Comparison of ENCODE assay signal across 20 cellular contexts in the genomic region with DNA sequence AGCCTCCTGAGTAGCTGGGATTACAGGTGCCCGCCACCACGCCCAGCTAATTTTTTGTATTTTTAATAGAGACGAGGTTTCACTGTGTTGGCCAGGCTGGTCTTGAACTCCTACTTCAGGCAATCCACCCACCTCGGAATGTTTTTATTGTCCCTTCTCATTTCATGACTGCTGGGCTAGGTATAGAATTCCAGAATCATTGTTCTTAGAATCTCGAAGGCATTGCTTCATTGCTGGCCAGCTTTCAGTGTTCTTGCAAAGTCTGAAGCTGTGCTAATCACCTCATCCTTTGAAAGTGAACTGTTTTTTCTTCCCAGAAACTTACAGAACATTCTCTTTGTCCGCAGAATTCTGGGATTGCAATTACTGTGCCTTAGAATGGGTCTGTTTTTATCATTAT. TPM values are rescaled to one million over a fixed set of nuclear protein-coding genes. Genes with fewer than 3 reads are reported as not detected.
DNase-seq lines count a peak whose midpoint lies in the region; TF ChIP-seq lines count a peak whose summit lies in the region.
"Had no signal": no experiment of that assay in that cellular context is flagged by ENCODE, and none has a peak within 500 bp of the region (broad histone marks: within the 10 kb centered on the region; RNA-seq: fewer than 3 reads in every experiment).

No MANE protein-coding gene starts in this region.

- CTCF ChIA-PET in activated CD4-positive, alpha-beta memory T cell treated with anti-CD3 and anti-CD28 coated beads for 36 hours (lab: Charles Lee) = interaction anchor here (1.1 to 2.2 kb wide), 5 partner anchors 11 to 48 kb away, joined by 3 to 7 read pairs (median 4); no protein-coding TSS in a partner anchor
- CTCF ChIA-PET in activated CD4-positive, alpha-beta memory T cell treated with anti-CD3 and anti-CD28 coated beads, Interleukin-2, amount 10 ng/mL, durations not matched to agents 7 days and 5 days (lab: Charles Lee) = interaction anchor here (0.7 to 1.3 kb wide), 4 partner anchors 11 to 1075 kb away, joined by 3 read pairs; no protein-coding TSS in a partner anchor

- peaks cover 43% of the 10 kb centered on the region for H3K4me1 ChIP-seq in ACC112 (ENCODE audit: control insufficient read depth, insufficient read depth, low read length, unreplicated experiment)
- peaks cover 10 to 21% of the 10 kb centered on the region in 2 donors for H3K4me1 ChIP-seq in ascending aorta

- H2AFZ ChIP-seq in ACC112 (ENCODE audit: low read length, unreplicated experiment) = no peak overlapping the region
- H2AFZ ChIP-seq: parathyroid adenoma had no signal

- H3K27me3 Mint-ChIP-seq in activated CD4-positive, alpha-beta memory T cell treated with anti-CD3 and anti-CD28 coated beads for 36 hours = no peaks in the 10 kb centered on the region
- H3K27me3 Mint-ChIP-seq in activated CD4-positive, alpha-beta memory T cell treated with anti-CD3 and anti-CD28 coated beads, Interleukin-2, amount 10 ng/mL, durations not matched to agents 7 days and 5 days = no peaks in the 10 kb centered on the region
- H3K27me3 Mint-ChIP-seq: activated naive CD4-positive, alpha-beta T cell treated with anti-CD3 and anti-CD28 coated beads, Interleukin-2, amount 10 ng/mL, durations not matched to agents 7 days and 5 days; naive B cell had no signal

- H3K9me3 ChIP-seq in SK-N-MC (ENCODE audit: low read depth, low read length) (no peaks in the 10 kb centered on the region), ascending aorta (no peaks in the 10 kb centered on the region)
- H3K9me3 ChIP-seq: body of pancreas, right lobe of liver had no signal

- intact Hi-C loops in activated CD4-positive, alpha-beta memory T cell treated with anti-CD3 and anti-CD28 coated beads for 36 hours (cut with micrococcal nuclease) = no loop called here
- intact Hi-C loops in ascending aorta (cut with DNase I) = no loop called here

- POLR2A ChIA-PET in activated CD4-positive, alpha-beta memory T cell treated with anti-CD3 and anti-CD28 coated beads for 36 hours (lab: Charles Lee) = interaction anchor here (7.2 kb wide), 1 partner anchor 11 kb away, joined by 56 read pairs; no protein-coding TSS in a partner anchor
- POLR2A ChIA-PET in activated CD4-positive, alpha-beta memory T cell treated with anti-CD3 and anti-CD28 coated beads, Interleukin-2, amount 10 ng/mL, durations not matched to agents 7 days and 5 days (lab: Charles Lee) = interaction anchor here (1.3 kb wide), 1 partner anchor 49 kb away, joined by 3 read pairs; a partner anchor contains a TSS

- H3K4me1 Mint-ChIP-seq in activated CD4-positive, alpha-beta memory T cell treated with anti-CD3 and anti-CD28 coated beads for 36 hours (ENCODE audit: low read depth) = peaks cover 75% of the 10 kb centered on the region
- H3K4me1 Mint-ChIP-seq in activated CD4-positive, alpha-beta memory T cell treated with anti-CD3 and anti-CD28 coated beads, Interleukin-2, amount 10 ng/mL, durations not matched to agents 7 days and 5 days = peaks cover 54% of the 10 kb centered on the region

- no peaks in the 10 kb centered on the region for H3K9me3 Mint-ChIP-seq in activated CD4-positive, alpha-beta memory T cell treated with anti-CD3 and anti-CD28 coated beads for 36 hours
- no peaks in the 10 kb centered on the region for H3K9me3 Mint-ChIP-seq in activated CD4-positive, alpha-beta memory T cell treated with anti-CD3 and anti-CD28 coated beads, Interleukin-2, amount 10 ng/mL, durations not matched to agents 7 days and 5 days
- H3K9me3 Mint-ChIP-seq: activated naive CD4-positive, alpha-beta T cell treated with anti-CD3 and anti-CD28 coated beads, Interleukin-2, amount 10 ng/mL, durations not matched to agents 7 days and 5 days had no signal

- peak overlapping the region; percentile 90 for H3K27ac ChIP-seq in ACC112 (ENCODE audit: low read depth, low read length)
- H3K27ac ChIP-seq in SK-N-MC = peak overlapping the region; percentile 20; the same call in 1 of the 2 replicates
- no peak overlapping the region for H3K27ac ChIP-seq in substantia nigra (ENCODE audit: low read depth, low read length, poor library complexity, severe bottlenecking)
- no peak overlapping the region for H3K27ac ChIP-seq in ascending aorta
- H3K27ac ChIP-seq: BLaER1, body of pancreas, coronary artery, parathyroid adenoma, right lobe of liver had no signal

- peaks cover 56% of the 10 kb centered on the region for H3K36me3 Mint-ChIP-seq in activated CD4-positive, alpha-beta memory T cell treated with anti-CD3 and anti-CD28 coated beads for 36 hours
- peaks cover 60% of the 10 kb centered on the region for H3K36me3 Mint-ChIP-seq in activated CD4-positive, alpha-beta memory T cell treated with anti-CD3 and anti-CD28 coated beads, Interleukin-2, amount 10 ng/mL, durations not matched to agents 7 days and 5 days (ENCODE audit: low read depth)

- no peaks in the 10 kb centered on the region for H3K27me3 ChIP-seq in ACC112 (ENCODE audit: insufficient read depth, low read length)
- no peaks in the 10 kb centered on the region for H3K27me3 ChIP-seq in ascending aorta
- H3K27me3 ChIP-seq: BLaER1, body of pancreas, right lobe of liver had no signal

- H3K4me3 ChIP-seq in ACC112 (ENCODE audit: low read depth, low read length) (no peak overlapping the region), SK-N-MC (no peak overlapping the region), fibroblast of pulmonary artery (replicated peaks; ENCODE audit: low read depth, low read length) (no peak overlapping the region), ascending aorta (no peak overlapping the region)
- H3K4me3 ChIP-seq: BLaER1, body of pancreas, coronary artery, GM12878, right lobe of liver had no signal

- no peak for DNase-seq in activated CD4-positive, alpha-beta memory T cell treated with anti-CD3 and anti-CD28 coated beads for 36 hours
- DNase-seq in activated CD4-positive, alpha-beta memory T cell treated with anti-CD3 and anti-CD28 coated beads, Interleukin-2, amount 10 ng/mL, durations not matched to agents 7 days and 5 days = no peak
- DNase-seq in SK-N-MC (ENCODE audit: low read depth, low spot score) (no peak), fibroblast of pulmonary artery (ENCODE audit: low read depth) (peak; percentile 53), substantia nigra (lab: John Stamatoyannopoulos, UW) (no peak), ascending aorta (ENCODE audit: low spot score in 2 of 2) (no peak), cerebellum (ENCODE audit: low spot score) (no peak)
- DNase-seq: activated naive CD4-positive, alpha-beta T cell treated with anti-CD3 and anti-CD28 coated beads, Interleukin-2, amount 10 ng/mL, durations not matched to agents 7 days and 5 days; body of pancreas; DND-41; Karpas-422; naive B cell; NCI-H187 treated with DMSO at 0.1 percent for 48 hours; NCI-H526 treated with DMSO at 0.1 percent for 48 hours; right lobe of liver had no signal

- H3K9ac ChIP-seq in SK-N-MC (ENCODE audit: insufficient read length) = no peak overlapping the region
- H3K9ac ChIP-seq: BLaER1, parathyroid adenoma had no signal

- peak overlapping the region; percentile 50 for H3K4me3 Mint-ChIP-seq in activated CD4-positive, alpha-beta memory T cell treated with anti-CD3 and anti-CD28 coated beads for 36 hours
- no peak overlapping the region for H3K4me3 Mint-ChIP-seq in activated CD4-positive, alpha-beta memory T cell treated with anti-CD3 and anti-CD28 coated beads, Interleukin-2, amount 10 ng/mL, durations not matched to agents 7 days and 5 days
- H3K4me3 Mint-ChIP-seq: activated naive CD4-positive, alpha-beta T cell treated with anti-CD3 and anti-CD28 coated beads, Interleukin-2, amount 10 ng/mL, durations not matched to agents 7 days and 5 days had no signal

- H3K79me2 ChIP-seq in ACC112 (ENCODE audit: control insufficient read depth, insufficient read depth, low read length, unreplicated experiment) = peaks cover 58% of the 10 kb centered on the region

- peak overlapping the region; percentile 97 for H3K27ac Mint-ChIP-seq in activated CD4-positive, alpha-beta memory T cell treated with anti-CD3 and anti-CD28 coated beads for 36 hours
- H3K27ac Mint-ChIP-seq in activated CD4-positive, alpha-beta memory T cell treated with anti-CD3 and anti-CD28 coated beads, Interleukin-2, amount 10 ng/mL, durations not matched to agents 7 days and 5 days = no peak overlapping the region
- H3K27ac Mint-ChIP-seq: activated naive CD4-positive, alpha-beta T cell treated with anti-CD3 and anti-CD28 coated beads, Interleukin-2, amount 10 ng/mL, durations not matched to agents 7 days and 5 days had no signal

- H3K36me3 ChIP-seq in ACC112 (ENCODE audit: insufficient read depth, low read length) = peaks cover 27% of the 10 kb centered on the region
- peaks cover 21% of the 10 kb centered on the region for H3K36me3 ChIP-seq in SK-N-MC (ENCODE audit: insufficient read depth, low read length)
- peaks cover 0 to 10% of the 10 kb centered on the region in 2 donors for H3K36me3 ChIP-seq in ascending aorta
- H3K36me3 ChIP-seq: right lobe of liver had no signal

- TF ChIP-seq CTCF in fibroblast of pulmonary artery (IDR thresholded peaks at IDR 0.05; ENCODE audit: low read length, missing control alignments) (no peak), ascending aorta (IDR thresholded peaks at IDR 0.05) (no peak)

RNA-seq across cellular contexts. Expression of a gene that starts 49.0 kb away (rescaled TPM):
- total RNA-seq in activated CD4-positive, alpha-beta memory T cell treated with anti-CD3 and anti-CD28 coated beads for 36 hours = 10 to 100 TPM; 80.6 to 83.4 TPM
- total RNA-seq in activated CD4-positive, alpha-beta memory T cell treated with anti-CD3 and anti-CD28 coated beads, Interleukin-2, amount 10 ng/mL, durations not matched to agents 7 days and 5 days = 10 to 100 TPM; 79.6 to 80.5 TPM
- total RNA-seq in ascending aorta (30.2 TPM), cerebellum (13.9 TPM)

Comparison
In these comparisons a context has a peak if more than half of its experiments do, and no peak if none do; other contexts are left out.
1. H3K27ac ChIP-seq: peak in ACC112 (single experiment) and SK-N-MC (single experiment); none in substantia nigra (single experiment) and ascending aorta (0 of 2).